8 cellular contexts compared by ENCODE assay signal in the genomic region with DNA sequence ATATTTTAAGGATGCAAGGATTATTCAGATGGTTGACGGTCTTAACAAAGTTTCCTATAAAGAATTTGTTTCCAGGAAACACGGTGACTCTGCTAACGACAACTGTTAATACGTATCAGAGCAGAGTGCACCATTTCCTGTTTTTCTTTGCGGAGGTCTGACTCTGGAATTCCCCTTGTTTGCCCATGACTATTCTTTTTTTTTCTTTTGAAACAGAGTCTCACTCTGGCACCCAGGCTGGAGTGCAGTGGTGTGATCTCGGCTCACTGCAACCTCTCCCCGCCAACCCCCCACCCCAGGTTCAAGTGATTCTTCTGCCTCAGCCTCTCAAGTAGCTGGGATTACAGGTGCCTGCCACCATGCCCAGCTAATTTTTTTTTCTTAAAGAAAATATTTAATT.
DNase-seq lines count a peak whose midpoint lies in the region; ATAC-seq, FAIRE-seq and TF ChIP-seq lines count a peak whose summit lies in the region.

No MANE protein-coding gene starts in this region.

- FAIRE-seq in bronchial epithelial cell (lab: Jason Lieb, UNC) = no peak

- no peak for TF ChIP-seq CTCF in bronchial epithelial cell (IDR thresholded peaks at IDR 0.05; ENCODE audit: insufficient read depth, low read length, severe bottlenecking)
- TF ChIP-seq CTCF in vagina (IDR thresholded peaks at IDR 0.05) = no peak

- peak overlapping the region; percentile 50 for H3K27ac ChIP-seq in vagina

- intact Hi-C loops in vagina (cut with DNase I) = no loop called here

- H3K27me3 ChIP-seq in bronchial epithelial cell (ENCODE audit: control insufficient read depth, insufficient read depth, low read length) (no peaks in the 10 kb centered on the region), vagina (no peaks in the 10 kb centered on the region)

- ATAC-seq in GM18502 (IDR thresholded peaks at IDR 0.05; ENCODE audit: poor library complexity, unreplicated experiment) = peak; percentile 34
- ATAC-seq in HG03060 (IDR thresholded peaks at IDR 0.05; ENCODE audit: low read depth, unreplicated experiment) = peak; percentile 32

- TF ChIP-seq POLR2A in vagina (IDR thresholded peaks at IDR 0.05) = no peak

- H3K4me3 ChIP-seq in bronchial epithelial cell (ENCODE audit: low read depth, low read length) (no peak overlapping the region), vagina (no peak overlapping the region)

- DNase-seq in T-helper 2 cell (peak; percentile 33 to 91 (median 67)), bronchial epithelial cell (ENCODE audit: low read depth) (peak; percentile 81), non-pigmented ciliary epithelial cell (ENCODE audit: low read depth) (peak; percentile 58), vagina (ENCODE audit: extremely low spot score in 2 of 2) (no peak), dedifferentiated amniotic fluid mesenchymal stem cell (ENCODE audit: extremely low spot score) (no peak), NCI-H1694 treated with DMSO at 0.1 percent for 48 hours (lab: John Stamatoyannopoulos, UW) (no peak)

- H3K36me3 ChIP-seq in bronchial epithelial cell (ENCODE audit: control insufficient read depth, insufficient read depth, low read length) (no peaks in the 10 kb centered on the region), vagina (no peaks in the 10 kb centered on the region)

- H3K9me3 ChIP-seq in vagina = no peaks in the 10 kb centered on the region

- peaks cover 16% of the 10 kb centered on the region for H3K4me1 ChIP-seq in vagina

Comparison
In these comparisons a context has a peak if more than half of its experiments do, and no peak if none do; other contexts are left out.
1. DNase-seq: peak in T-helper 2 cell (5 of 5), bronchial epithelial cell (single experiment) and non-pigmented ciliary epithelial cell (single experiment); none in vagina (0 of 2), dedifferentiated amniotic fluid mesenchymal stem cell (single experiment) and NCI-H1694 treated with DMSO at 0.1 percent for 48 hours (single experiment).